Comparison of ENCODE assay signal across 24 cellular contexts in the genomic region with DNA sequence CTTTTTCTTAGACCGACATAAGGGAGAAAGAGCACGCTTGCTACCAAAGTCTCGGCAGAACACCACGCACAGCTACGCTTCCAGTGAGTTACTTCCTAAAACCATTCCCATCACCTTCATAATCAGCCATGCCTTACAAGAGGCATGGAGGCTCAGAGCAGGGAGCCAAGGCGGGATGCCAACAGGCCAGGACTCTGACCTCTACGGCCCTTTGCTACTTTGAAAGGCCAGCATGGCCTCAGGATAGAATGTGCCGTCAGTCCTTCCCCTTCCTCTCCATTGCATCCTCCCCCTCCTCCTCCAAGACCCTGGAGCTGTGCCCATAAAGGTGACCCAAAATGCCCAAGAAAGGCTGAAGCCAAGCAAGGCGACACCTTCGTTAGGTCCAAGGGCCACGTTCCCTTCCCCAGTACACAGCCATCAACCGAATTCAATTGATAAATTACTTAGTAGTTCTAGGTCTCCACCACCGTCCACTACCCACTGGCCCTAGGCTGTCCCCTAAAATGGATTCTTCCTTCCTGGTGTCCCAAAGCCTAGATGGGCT.
"Had no signal": no experiment of that assay in that cellular context is flagged by ENCODE, and none has a peak within 500 bp of the region (broad histone marks: within the 10 kb centered on the region; RNA-seq: fewer than 3 reads in every experiment).

No MANE protein-coding gene starts in this region.

- ATAC-seq: esophagus mucosa; heart left ventricle; left lung; natural killer cell treated with Interleukin-12 subunit alpha and Interleukin-12 subunit beta and Interleukin-15 and Interleukin-18, amount 100 ng/mL, for 72 hours; sciatic nerve; stimulated activated naive CD8-positive, alpha-beta T cell treated with anti-CD3 and anti-CD28 coated beads, Interleukin-15, Interleukin-2, amounts not matched to agents 100 U/mL and 50 U/mL, for 24 hours had no signal

- H3K9ac ChIP-seq: parathyroid adenoma had no signal

- H3K36me3 ChIP-seq: heart left ventricle, left lung, prostate gland, suprapubic skin, thyroid gland, upper lobe of left lung, vagina had no signal

- H3K4me3 Mint-ChIP-seq: natural killer cell treated with Interleukin-12 subunit alpha and Interleukin-12 subunit beta and Interleukin-15 and Interleukin-18, amount 100 ng/mL, for 72 hours had no signal

- H3K4me3 ChIP-seq: heart left ventricle, left lung, lung, prostate gland, suprapubic skin, thyroid gland, upper lobe of left lung, vagina had no signal

- H3K27ac ChIP-seq: left lung, parathyroid adenoma, prostate gland, suprapubic skin, upper lobe of left lung had no signal

- H3K36me3 Mint-ChIP-seq: natural killer cell treated with Interleukin-12 subunit alpha and Interleukin-12 subunit beta and Interleukin-15 and Interleukin-18, amount 100 ng/mL, for 72 hours had no signal

- H3K27me3 ChIP-seq: suprapubic skin, thyroid gland, upper lobe of left lung, vagina had no signal

- DNase-seq: cortex of kidney; effector memory CD4-positive, alpha-beta T cell; hippocampal formation; kidney glomerular epithelial cell; left lung; mesenchymal stem cell; midbrain; occipital lobe; stimulated activated CD4-positive, alpha-beta T cell treated with anti-CD3 and anti-CD28 coated beads, Interleukin-2, amount 100 ng/mL, for 24 hours; stimulated activated CD4-positive, alpha-beta T cell treated with anti-CD3 and anti-CD28 coated beads, Interleukin-4, amount 100 ng/mL, for 4 hours; stimulated activated naive CD8-positive, alpha-beta T cell treated with anti-CD3 and anti-CD28 coated beads, Interleukin-15, Interleukin-2, amounts not matched to agents 100 U/mL and 50 U/mL, for 24 hours; thyroid gland; upper lobe of left lung had no signal

- H2AFZ ChIP-seq: parathyroid adenoma had no signal

- H3K9me3 ChIP-seq: heart left ventricle, left lung, prostate gland, suprapubic skin, thyroid gland, upper lobe of left lung, vagina had no signal

- FAIRE-seq: endometrium, frontal cortex had no signal

- H3K9me3 Mint-ChIP-seq: natural killer cell treated with Interleukin-12 subunit alpha and Interleukin-12 subunit beta and Interleukin-15 and Interleukin-18, amount 100 ng/mL, for 72 hours had no signal
